2 cellular contexts compared by ENCODE assay signal in the genomic region with DNA sequence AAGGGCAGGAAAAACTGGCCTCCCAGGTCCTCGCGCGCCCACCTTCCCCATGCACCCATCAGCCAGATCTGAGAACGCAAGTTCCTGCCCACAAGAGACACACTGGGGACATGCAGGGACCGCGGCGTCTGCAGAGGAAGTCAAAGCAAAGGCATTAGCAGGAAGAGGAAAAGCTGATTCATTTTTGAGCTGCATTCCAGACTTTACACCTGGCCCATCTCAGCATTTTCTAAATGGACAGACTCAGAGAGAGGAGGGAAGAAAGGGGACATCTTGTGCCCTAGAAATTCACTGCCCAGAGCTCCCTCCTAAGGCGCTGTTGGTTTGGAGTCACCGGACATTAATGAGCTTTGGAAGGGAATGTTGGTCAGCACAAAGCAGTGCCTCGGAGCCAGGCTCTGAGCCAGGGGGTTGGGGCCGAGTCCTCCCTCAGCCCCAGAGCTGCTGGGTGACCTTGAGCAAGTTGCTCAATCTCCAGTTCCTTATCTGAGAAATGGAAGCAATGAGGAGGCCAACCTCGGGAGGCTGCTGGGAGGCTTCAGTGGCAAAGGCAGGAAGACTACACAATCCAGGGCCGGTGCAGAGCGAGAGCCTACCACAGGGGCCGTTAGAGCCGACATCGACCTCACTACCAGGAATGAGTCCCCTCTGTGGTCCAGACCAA.
TF ChIP-seq lines count a peak whose summit lies in the region.

No MANE protein-coding gene starts in this region.

TF ChIP-seq in GM23338, 12 proteins besides CTCF, POLR2A, EP300 and RAD21:
- TF ChIP-seq JUNB (IDR thresholded peaks at IDR 0.05; ENCODE audit: unreplicated experiment) = no peak
- TF ChIP-seq, protein P1, sequence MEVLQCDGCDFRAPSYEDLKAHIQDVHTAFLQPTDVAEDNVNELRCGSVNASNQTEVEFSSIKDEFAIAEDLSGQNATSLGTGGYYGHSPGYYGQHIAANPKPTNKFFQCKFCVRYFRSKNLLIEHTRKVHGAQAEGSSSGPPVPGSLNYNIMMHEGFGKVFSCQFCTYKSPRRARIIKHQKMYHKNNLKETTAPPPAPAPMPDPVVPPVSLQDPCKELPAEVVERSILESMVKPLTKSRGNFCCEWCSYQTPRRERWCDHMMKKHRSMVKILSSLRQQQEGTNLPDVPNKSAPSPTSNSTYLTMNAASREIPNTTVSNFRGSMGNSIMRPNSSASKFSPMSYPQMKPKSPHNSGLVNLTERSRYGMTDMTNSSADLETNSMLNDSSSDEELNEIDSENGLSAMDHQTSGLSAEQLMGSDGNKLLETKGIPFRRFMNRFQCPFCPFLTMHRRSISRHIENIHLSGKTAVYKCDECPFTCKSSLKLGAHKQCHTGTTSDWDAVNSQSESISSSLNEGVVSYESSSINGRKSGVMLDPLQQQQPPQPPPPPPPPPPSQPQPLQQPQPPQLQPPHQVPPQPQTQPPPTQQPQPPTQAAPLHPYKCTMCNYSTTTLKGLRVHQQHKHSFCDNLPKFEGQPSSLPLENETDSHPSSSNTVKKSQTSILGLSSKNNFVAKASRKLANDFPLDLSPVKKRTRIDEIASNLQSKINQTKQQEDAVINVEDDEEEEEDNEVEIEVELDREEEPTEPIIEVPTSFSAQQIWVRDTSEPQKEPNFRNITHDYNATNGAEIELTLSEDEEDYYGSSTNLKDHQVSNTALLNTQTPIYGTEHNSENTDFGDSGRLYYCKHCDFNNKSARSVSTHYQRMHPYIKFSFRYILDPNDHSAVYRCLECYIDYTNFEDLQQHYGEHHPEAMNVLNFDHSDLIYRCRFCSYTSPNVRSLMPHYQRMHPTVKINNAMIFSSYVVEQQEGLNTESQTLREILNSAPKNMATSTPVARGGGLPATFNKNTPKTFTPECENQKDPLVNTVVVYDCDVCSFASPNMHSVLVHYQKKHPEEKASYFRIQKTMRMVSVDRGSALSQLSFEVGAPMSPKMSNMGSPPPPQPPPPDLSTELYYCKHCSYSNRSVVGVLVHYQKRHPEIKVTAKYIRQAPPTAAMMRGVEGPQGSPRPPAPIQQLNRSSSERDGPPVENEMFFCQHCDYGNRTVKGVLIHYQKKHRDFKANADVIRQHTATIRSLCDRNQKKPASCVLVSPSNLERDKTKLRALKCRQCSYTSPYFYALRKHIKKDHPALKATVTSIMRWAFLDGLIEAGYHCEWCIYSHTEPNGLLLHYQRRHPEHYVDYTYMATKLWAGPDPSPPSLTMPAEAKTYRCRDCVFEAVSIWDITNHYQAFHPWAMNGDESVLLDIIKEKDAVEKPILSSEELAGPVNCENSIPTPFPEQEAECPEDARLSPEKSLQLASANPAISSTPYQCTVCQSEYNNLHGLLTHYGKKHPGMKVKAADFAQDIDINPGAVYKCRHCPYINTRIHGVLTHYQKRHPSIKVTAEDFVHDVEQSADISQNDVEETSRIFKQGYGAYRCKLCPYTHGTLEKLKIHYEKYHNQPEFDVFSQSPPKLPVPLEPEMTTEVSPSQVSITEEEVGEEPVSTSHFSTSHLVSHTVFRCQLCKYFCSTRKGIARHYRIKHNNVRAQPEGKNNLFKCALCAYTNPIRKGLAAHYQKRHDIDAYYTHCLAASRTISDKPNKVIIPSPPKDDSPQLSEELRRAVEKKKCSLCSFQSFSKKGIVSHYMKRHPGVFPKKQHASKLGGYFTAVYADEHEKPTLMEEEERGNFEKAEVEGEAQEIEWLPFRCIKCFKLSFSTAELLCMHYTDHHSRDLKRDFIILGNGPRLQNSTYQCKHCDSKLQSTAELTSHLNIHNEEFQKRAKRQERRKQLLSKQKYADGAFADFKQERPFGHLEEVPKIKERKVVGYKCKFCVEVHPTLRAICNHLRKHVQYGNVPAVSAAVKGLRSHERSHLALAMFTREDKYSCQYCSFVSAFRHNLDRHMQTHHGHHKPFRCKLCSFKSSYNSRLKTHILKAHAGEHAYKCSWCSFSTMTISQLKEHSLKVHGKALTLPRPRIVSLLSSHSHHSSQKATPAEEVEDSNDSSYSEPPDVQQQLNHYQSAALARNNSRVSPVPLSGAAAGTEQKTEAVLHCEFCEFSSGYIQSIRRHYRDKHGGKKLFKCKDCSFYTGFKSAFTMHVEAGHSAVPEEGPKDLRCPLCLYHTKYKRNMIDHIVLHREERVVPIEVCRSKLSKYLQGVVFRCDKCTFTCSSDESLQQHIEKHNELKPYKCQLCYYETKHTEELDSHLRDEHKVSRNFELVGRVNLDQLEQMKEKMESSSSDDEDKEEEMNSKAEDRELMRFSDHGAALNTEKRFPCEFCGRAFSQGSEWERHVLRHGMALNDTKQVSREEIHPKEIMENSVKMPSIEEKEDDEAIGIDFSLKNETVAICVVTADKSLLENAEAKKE (CRISPR knock-in tag; IDR thresholded peaks at IDR 0.05) = no peak
- no peak for TF ChIP-seq ZNF331 (CRISPR knock-in tag; IDR thresholded peaks at IDR 0.05; ENCODE audit: low read depth)
- TF ChIP-seq, protein P2, sequence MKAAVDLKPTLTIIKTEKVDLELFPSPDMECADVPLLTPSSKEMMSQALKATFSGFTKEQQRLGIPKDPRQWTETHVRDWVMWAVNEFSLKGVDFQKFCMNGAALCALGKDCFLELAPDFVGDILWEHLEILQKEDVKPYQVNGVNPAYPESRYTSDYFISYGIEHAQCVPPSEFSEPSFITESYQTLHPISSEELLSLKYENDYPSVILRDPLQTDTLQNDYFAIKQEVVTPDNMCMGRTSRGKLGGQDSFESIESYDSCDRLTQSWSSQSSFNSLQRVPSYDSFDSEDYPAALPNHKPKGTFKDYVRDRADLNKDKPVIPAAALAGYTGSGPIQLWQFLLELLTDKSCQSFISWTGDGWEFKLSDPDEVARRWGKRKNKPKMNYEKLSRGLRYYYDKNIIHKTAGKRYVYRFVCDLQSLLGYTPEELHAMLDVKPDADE (IDR thresholded peaks at IDR 0.05) = no peak
- TF ChIP-seq POLR2AphosphoS5 (IDR thresholded peaks at IDR 0.05; ENCODE audit: low read depth) = no peak
- no peak for TF ChIP-seq STAT1 (IDR thresholded peaks at IDR 0.05; ENCODE audit: unreplicated experiment)
- TF ChIP-seq EZH2phosphoT487 (IDR thresholded peaks at IDR 0.05; ENCODE audit: unreplicated experiment) = no peak

TF ChIP-seq in HepG2, 621 proteins besides CTCF, POLR2A, EP300 and RAD21 (continues in another document):
- TF ChIP-seq TARDBP (CRISPR knock-in tag; IDR thresholded peaks at IDR 0.05) (peak; percentile 66), FOXA1 (IDR thresholded peaks at IDR 0.05) (no peak), FOXA1 (CRISPR knock-in tag; IDR thresholded peaks at IDR 0.05) (no peak), KDM6A (CRISPR knock-in tag; IDR thresholded peaks at IDR 0.05; ENCODE audit: low read depth) (0 out of 2 replicates have a peak, but pooled peaks have one; percentile 40), ZBTB7B (CRISPR knock-in tag; IDR thresholded peaks at IDR 0.05) (peak; percentile 71; the same call in 1 of the 2 replicates), NR2F6 (IDR thresholded peaks at IDR 0.05) (peak; percentile 55; the same call in 1 of the 2 replicates), NR2F6 (CRISPR knock-in tag; IDR thresholded peaks at IDR 0.05) (peak; percentile 63; the same call in 1 of the 2 replicates), ZFP82 (CRISPR knock-in tag; IDR thresholded peaks at IDR 0.05; ENCODE audit: borderline replicate concordance) (no peak), CREM (IDR thresholded peaks at IDR 0.05) (no peak), CREM (CRISPR knock-in tag; IDR thresholded peaks at IDR 0.05) (no peak), ZNF282 (IDR thresholded peaks at IDR 0.05; ENCODE audit: partially characterized antibody) (no peak), MTA1 (CRISPR knock-in tag; IDR thresholded peaks at IDR 0.05; ENCODE audit: borderline replicate concordance) (peak; percentile 64; the same call in 1 of the 2 replicates), DPF2 (CRISPR knock-in tag; IDR thresholded peaks at IDR 0.05; ENCODE audit: borderline replicate concordance, low read depth) (peak; percentile 53; the same call in 1 of the 2 replicates), ELF3 (CRISPR knock-in tag; IDR thresholded peaks at IDR 0.05) (peak; percentile 77), GABPB1 (CRISPR knock-in tag; IDR thresholded peaks at IDR 0.05) (0 out of 2 replicates have a peak, but pooled peaks have one; percentile 25), HNRNPLL (IDR thresholded peaks at IDR 0.05; ENCODE audit: low read depth, low read length, poor library complexity, severe bottlenecking) (no peak), HDAC2 (CRISPR knock-in tag; IDR thresholded peaks at IDR 0.05) (peak; percentile 69), GZF1 (CRISPR knock-in tag; IDR thresholded peaks at IDR 0.05) (no peak), RFX5 (IDR thresholded peaks at IDR 0.05; ENCODE audit: low read depth, low read length) (no peak), ZMYM3 (CRISPR knock-in tag; IDR thresholded peaks at IDR 0.05) (peak; percentile 89), RELA (CRISPR knock-in tag; IDR thresholded peaks at IDR 0.05) (no peak), MED1 (CRISPR knock-in tag; IDR thresholded peaks at IDR 0.05) (peak; percentile 53; the same call in 1 of the 2 replicates), HOXA3 (CRISPR knock-in tag; IDR thresholded peaks at IDR 0.05) (peak; percentile 65; the same call in 1 of the 2 replicates), STAG1 (CRISPR knock-in tag; IDR thresholded peaks at IDR 0.05) (peak; percentile 32; the same call in 1 of the 2 replicates), RFXANK (CRISPR knock-in tag; IDR thresholded peaks at IDR 0.05) (no peak)
- TF ChIP-seq, protein P3, sequence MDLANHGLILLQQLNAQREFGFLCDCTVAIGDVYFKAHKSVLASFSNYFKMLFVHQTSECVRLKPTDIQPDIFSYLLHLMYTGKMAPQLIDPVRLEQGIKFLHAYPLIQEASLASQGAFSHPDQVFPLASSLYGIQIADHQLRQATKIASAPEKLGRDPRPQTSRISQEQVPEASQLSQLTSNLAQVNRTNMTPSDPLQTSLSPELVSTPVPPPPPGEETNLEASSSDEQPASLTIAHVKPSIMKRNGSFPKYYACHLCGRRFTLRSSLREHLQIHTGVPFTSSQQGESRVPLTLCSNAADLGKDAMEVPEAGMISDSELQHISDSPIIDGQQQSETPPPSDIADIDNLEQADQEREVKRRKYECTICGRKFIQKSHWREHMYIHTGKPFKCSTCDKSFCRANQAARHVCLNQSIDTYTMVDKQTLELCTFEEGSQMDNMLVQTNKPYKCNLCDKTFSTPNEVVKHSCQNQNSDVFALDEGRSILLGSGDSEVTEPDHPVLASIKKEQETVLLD (CRISPR knock-in tag; IDR thresholded peaks at IDR 0.05; ENCODE audit: low read depth) = no peak
- TF ChIP-seq, protein P4, sequence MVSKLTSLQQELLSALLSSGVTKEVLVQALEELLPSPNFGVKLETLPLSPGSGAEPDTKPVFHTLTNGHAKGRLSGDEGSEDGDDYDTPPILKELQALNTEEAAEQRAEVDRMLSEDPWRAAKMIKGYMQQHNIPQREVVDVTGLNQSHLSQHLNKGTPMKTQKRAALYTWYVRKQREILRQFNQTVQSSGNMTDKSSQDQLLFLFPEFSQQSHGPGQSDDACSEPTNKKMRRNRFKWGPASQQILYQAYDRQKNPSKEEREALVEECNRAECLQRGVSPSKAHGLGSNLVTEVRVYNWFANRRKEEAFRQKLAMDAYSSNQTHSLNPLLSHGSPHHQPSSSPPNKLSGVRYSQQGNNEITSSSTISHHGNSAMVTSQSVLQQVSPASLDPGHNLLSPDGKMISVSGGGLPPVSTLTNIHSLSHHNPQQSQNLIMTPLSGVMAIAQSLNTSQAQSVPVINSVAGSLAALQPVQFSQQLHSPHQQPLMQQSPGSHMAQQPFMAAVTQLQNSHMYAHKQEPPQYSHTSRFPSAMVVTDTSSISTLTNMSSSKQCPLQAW (CRISPR knock-in tag; IDR thresholded peaks at IDR 0.05) = peak; percentile 22; the same call in 1 of the 2 replicates
- TF ChIP-seq, protein P5, sequence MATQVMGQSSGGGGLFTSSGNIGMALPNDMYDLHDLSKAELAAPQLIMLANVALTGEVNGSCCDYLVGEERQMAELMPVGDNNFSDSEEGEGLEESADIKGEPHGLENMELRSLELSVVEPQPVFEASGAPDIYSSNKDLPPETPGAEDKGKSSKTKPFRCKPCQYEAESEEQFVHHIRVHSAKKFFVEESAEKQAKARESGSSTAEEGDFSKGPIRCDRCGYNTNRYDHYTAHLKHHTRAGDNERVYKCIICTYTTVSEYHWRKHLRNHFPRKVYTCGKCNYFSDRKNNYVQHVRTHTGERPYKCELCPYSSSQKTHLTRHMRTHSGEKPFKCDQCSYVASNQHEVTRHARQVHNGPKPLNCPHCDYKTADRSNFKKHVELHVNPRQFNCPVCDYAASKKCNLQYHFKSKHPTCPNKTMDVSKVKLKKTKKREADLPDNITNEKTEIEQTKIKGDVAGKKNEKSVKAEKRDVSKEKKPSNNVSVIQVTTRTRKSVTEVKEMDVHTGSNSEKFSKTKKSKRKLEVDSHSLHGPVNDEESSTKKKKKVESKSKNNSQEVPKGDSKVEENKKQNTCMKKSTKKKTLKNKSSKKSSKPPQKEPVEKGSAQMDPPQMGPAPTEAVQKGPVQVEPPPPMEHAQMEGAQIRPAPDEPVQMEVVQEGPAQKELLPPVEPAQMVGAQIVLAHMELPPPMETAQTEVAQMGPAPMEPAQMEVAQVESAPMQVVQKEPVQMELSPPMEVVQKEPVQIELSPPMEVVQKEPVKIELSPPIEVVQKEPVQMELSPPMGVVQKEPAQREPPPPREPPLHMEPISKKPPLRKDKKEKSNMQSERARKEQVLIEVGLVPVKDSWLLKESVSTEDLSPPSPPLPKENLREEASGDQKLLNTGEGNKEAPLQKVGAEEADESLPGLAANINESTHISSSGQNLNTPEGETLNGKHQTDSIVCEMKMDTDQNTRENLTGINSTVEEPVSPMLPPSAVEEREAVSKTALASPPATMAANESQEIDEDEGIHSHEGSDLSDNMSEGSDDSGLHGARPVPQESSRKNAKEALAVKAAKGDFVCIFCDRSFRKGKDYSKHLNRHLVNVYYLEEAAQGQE (IDR thresholded peaks at IDR 0.05; ENCODE audit: borderline replicate concordance in 1 of 2, low read depth in 1 of 2, low read length in 2 of 2) = 0 out of 4 replicates have a peak, but pooled peaks of 1 of the 2 experiments have one; percentile 26
- TF ChIP-seq, protein P6, sequence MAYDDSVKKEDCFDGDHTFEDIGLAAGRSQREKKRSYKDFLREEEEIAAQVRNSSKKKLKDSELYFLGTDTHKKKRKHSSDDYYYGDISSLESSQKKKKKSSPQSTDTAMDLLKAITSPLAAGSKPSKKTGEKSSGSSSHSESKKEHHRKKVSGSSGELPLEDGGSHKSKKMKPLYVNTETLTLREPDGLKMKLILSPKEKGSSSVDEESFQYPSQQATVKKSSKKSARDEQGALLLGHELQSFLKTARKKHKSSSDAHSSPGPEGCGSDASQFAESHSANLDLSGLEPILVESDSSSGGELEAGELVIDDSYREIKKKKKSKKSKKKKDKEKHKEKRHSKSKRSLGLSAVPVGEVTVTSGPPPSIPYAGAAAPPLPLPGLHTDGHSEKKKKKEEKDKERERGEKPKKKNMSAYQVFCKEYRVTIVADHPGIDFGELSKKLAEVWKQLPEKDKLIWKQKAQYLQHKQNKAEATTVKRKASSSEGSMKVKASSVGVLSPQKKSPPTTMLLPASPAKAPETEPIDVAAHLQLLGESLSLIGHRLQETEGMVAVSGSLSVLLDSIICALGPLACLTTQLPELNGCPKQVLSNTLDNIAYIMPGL (CRISPR knock-in tag; IDR thresholded peaks at IDR 0.05; ENCODE audit: borderline replicate concordance in 1 of 2, low read depth in 1 of 2) = peak; percentile 21 to 28; a peak in 1 of 4 replicates
- TF ChIP-seq, protein P7, sequence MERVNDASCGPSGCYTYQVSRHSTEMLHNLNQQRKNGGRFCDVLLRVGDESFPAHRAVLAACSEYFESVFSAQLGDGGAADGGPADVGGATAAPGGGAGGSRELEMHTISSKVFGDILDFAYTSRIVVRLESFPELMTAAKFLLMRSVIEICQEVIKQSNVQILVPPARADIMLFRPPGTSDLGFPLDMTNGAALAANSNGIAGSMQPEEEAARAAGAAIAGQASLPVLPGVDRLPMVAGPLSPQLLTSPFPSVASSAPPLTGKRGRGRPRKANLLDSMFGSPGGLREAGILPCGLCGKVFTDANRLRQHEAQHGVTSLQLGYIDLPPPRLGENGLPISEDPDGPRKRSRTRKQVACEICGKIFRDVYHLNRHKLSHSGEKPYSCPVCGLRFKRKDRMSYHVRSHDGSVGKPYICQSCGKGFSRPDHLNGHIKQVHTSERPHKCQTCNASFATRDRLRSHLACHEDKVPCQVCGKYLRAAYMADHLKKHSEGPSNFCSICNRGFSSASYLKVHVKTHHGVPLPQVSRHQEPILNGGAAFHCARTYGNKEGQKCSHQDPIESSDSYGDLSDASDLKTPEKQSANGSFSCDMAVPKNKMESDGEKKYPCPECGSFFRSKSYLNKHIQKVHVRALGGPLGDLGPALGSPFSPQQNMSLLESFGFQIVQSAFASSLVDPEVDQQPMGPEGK (CRISPR knock-in tag; IDR thresholded peaks at IDR 0.05) = peak; percentile 88
